In the genomic region with DNA sequence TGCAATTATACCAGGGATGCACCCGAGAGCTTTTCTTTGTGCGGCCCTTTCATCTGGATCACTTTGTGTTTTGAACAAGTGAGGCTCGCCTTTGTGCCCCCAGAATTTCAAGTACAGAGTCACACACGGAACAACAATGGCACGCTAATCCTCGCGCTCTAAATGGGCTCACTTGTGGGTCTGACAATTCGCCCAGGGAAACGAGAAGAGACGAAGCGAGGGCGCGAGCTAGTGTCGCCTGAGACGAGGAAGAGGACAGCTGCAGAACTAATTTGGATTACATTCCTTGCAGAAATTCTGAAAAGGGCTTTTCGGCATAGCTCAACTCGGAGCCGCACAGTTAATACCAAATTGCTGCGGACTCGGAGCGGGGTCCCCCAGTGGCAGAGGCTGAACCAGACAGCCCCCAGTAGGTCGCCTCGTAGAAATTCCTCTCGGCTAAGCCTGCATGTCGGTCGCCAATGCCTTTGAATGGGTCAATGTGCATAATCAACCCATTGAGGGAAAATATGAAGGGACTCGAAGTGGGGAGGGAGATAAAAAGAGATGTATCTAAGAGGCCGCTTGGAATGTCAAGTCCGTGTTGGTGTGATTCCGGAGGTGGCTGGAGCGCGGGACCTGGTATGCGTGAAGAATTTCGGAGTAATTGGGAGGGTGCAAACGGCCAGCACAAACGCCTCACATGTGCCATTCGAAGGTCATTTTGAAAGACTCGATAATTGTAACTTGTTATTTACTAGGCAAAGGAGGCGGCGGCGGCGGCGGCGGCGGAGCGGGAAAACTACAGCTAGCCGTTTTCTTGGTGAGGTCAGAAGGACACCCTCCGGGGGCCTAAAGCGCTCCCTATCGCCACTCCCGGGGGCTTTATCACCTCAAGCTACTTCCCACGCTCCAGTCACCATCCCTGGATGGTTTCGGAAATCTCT, we compare ENCODE assay signal across 8 cellular contexts. TPM values are rescaled to one million over a fixed set of nuclear protein-coding genes. Genes with fewer than 3 reads are reported as not detected.
DNase-seq lines count a peak whose midpoint lies in the region; ATAC-seq, FAIRE-seq and TF ChIP-seq lines count a peak whose summit lies in the region.

No MANE protein-coding gene starts in this region.

- H3K36me3 ChIP-seq in gastroesophageal sphincter (no peaks in the 10 kb centered on the region), osteoblast (ENCODE audit: insufficient read depth, low read length) (no peaks in the 10 kb centered on the region), Karpas-422 (ENCODE audit: insufficient read depth, low read length) (no peaks in the 10 kb centered on the region)

- no peak for TF ChIP-seq CTCF in gastroesophageal sphincter (IDR thresholded peaks at IDR 0.05)
- TF ChIP-seq CTCF in osteoblast (IDR thresholded peaks at IDR 0.05; ENCODE audit: extremely low read depth, low read depth, low read length) = no peak

- H3K4me3 ChIP-seq in gastroesophageal sphincter (peak overlapping the region; percentile 42 to 68), osteoblast (ENCODE audit: insufficient read depth, low read length) (peak overlapping the region; percentile 72), Karpas-422 (ENCODE audit: low read length) (no peak overlapping the region)

- TF ChIP-seq EP300 in gastroesophageal sphincter (IDR thresholded peaks at IDR 0.05) = no peak

- H4K20me1 ChIP-seq in osteoblast (ENCODE audit: insufficient read depth, low read length) (no peaks in the 10 kb centered on the region), Karpas-422 (ENCODE audit: insufficient read depth, low read depth, low read length) (no peaks in the 10 kb centered on the region)

- no peaks in the 10 kb centered on the region for H3K79me2 ChIP-seq in osteoblast (ENCODE audit: insufficient read depth, low read length)
- no peaks in the 10 kb centered on the region for H3K79me2 ChIP-seq in Karpas-422 (ENCODE audit: low read length)

- H3K27me3 ChIP-seq in gastroesophageal sphincter (peaks cover 61% of the 10 kb centered on the region), osteoblast (ENCODE audit: insufficient read depth, low read length) (peaks cover 43% of the 10 kb centered on the region), Karpas-422 (ENCODE audit: low read length) (no peaks in the 10 kb centered on the region)

- H3K9me3 ChIP-seq in gastroesophageal sphincter = no peaks in the 10 kb centered on the region
- H3K9me3 ChIP-seq in osteoblast (ENCODE audit: low read depth, low read length) = no peaks in the 10 kb centered on the region
- peaks cover 9% of the 10 kb centered on the region for H3K9me3 ChIP-seq in Karpas-422 (ENCODE audit: low read length)

- TF ChIP-seq POLR2A in gastroesophageal sphincter (IDR thresholded peaks at IDR 0.05) (no peak), GM12891 (IDR thresholded peaks at IDR 0.05; ENCODE audit: low read depth, low read length) (no peak)

- FAIRE-seq in GM12891 (lab: Jason Lieb, UNC) = no peak

- H3K9ac ChIP-seq in Karpas-422 (ENCODE audit: low read length) = no peak overlapping the region

- DNase-seq in ELF-1 (ENCODE audit: low read depth, low spot score) (peak; percentile 45), NCI-H748 treated with DMSO at 0.1 percent for 48 hours (lab: John Stamatoyannopoulos, UW) (peak; percentile 79), osteoblast (ENCODE audit: insufficient read length, low spot score, missing footprints) (peak; percentile 59), GM12891 (ENCODE audit: insufficient read length, low spot score) (no peak), Karpas-422 (no peak)
- no peak for DNase-seq in activated effector memory CD4-positive, alpha-beta T cell treated with Interleukin-2 at 50 U/mL for 16 hours

- H3K4me2 ChIP-seq in osteoblast (ENCODE audit: insufficient read depth, low read length) = peak overlapping the region; percentile 88
- no peak overlapping the region for H3K4me2 ChIP-seq in Karpas-422 (ENCODE audit: low read depth, low read length, poor library complexity, severe bottlenecking)

- peaks cover 0 to 38% (median 18%) of the 10 kb centered on the region in 3 donors for H3K4me1 ChIP-seq in gastroesophageal sphincter
- H3K4me1 ChIP-seq in osteoblast (ENCODE audit: insufficient read depth, low read length) = peaks cover 12% of the 10 kb centered on the region
- H3K4me1 ChIP-seq in Karpas-422 (ENCODE audit: low read length) = no peaks in the 10 kb centered on the region

- H2AFZ ChIP-seq in osteoblast (ENCODE audit: low read length) = peak overlapping the region; percentile 49
- H2AFZ ChIP-seq in Karpas-422 (ENCODE audit: low read length) = no peak overlapping the region

- ATAC-seq in gastroesophageal sphincter (peak; percentile 2), GM18861 (IDR thresholded peaks at IDR 0.05; ENCODE audit: unreplicated experiment) (no peak)

- no peaks in the 10 kb centered on the region for H3K9me2 ChIP-seq in Karpas-422 (replicated peaks; ENCODE audit: insufficient read depth, low read length)

- 1 to 2% methylated on average over 31 to 34 of the region's 53 CpGs for WGBS in gastroesophageal sphincter (ENCODE audit: low coverage in 1 of 2), 2 donors

- no peak overlapping the region for H3K27ac ChIP-seq in gastroesophageal sphincter
- no peak overlapping the region for H3K27ac ChIP-seq in osteoblast (ENCODE audit: low read depth, low read length)
- H3K27ac ChIP-seq in Karpas-422 (ENCODE audit: low read length) = no peak overlapping the region

TF ChIP-seq in GM12891, 5 proteins besides CTCF, POLR2A, EP300 and RAD21:
- TF ChIP-seq PAX5 (IDR thresholded peaks at IDR 0.05; ENCODE audit: insufficient read depth, low read length, severe bottlenecking) (no peak), POLR2AphosphoS5 (IDR thresholded peaks at IDR 0.05; ENCODE audit: low read depth, low read length) (no peak), POU2F2 (IDR thresholded peaks at IDR 0.05; ENCODE audit: low read depth, low read length) (no peak), SPI1 (IDR thresholded peaks at IDR 0.05; ENCODE audit: low read depth, low read length) (no peak), TAF1 (IDR thresholded peaks at IDR 0.05; ENCODE audit: low read depth, low read length) (no peak)

RNA-seq across cellular contexts. Expression of a gene that starts 2.0 kb away (rescaled TPM):
- total RNA-seq in gastroesophageal sphincter (under 1 TPM; 0.16 to 0.92 (median 0.50) TPM), osteoblast (under 0.01 TPM in 1 of 2 replicates, not detected in the other)
- polyA plus RNA-seq in GM12891 (2012; ENCODE audit: low read depth, missing spikeins) = 0.01 TPM
- total RNA-seq in Karpas-422 (2014; rRNA removed; shearing (Covaris generic); ENCODE audit: low replicate concordance) = not detected in 2 replicates

Comparison
In these comparisons a context has a peak if more than half of its experiments do, and no peak if none do; other contexts are left out.
1. DNase-seq: peak in ELF-1 (single experiment), NCI-H748 treated with DMSO at 0.1 percent for 48 hours (single experiment) and osteoblast (single experiment); none in GM12891 (single experiment), Karpas-422 (single experiment) and activated effector memory CD4-positive, alpha-beta T cell treated with Interleukin-2 at 50 U/mL for 16 hours (single experiment).